In the genomic region with DNA sequence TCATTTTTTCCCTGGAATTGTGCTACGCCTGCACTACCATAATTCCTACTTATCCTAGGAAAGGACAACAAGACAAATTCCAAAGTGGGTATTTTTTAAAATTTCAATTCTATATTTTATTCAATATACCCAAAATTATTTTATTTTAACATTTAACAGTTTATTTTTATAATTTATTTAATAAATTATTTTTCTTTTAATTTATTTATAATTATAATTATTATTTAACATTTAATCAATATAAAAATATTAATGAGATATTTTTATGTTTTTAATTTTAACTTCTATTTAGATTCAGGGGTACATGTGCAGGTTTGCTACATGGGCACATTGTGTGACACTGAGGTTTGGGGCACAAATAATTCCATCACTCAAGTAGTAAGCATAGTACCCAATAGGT, we compare ENCODE assay signal across 16 cellular contexts.
"Had no signal": no experiment of that assay in that cellular context is flagged by ENCODE, and none has a peak within 500 bp of the region (broad histone marks: within the 10 kb centered on the region; RNA-seq: fewer than 3 reads in every experiment).

No MANE protein-coding gene starts in this region.

- H3K4me2 ChIP-seq: SK-N-SH had no signal

- H3K36me3 ChIP-seq: MG63 had no signal

- FAIRE-seq: HepG2 had no signal

- H3K27me3 ChIP-seq: MG63 had no signal

- H3K9me3 ChIP-seq: MG63 had no signal

- H3K9me2 ChIP-seq: SK-N-SH had no signal

- H3K27ac ChIP-seq: RWPE1 had no signal

- DNase-seq: IMR-90, Karpas-422, KG1, MG63, NCI-H1105 treated with DMSO at 0.1 percent for 48 hours, NCI-H1417 treated with DMSO at 0.1 percent for 48 hours, NCI-H146, NCI-H1694 treated with DMSO at 0.1 percent for 48 hours, NCI-H1930, NCI-H2081, NCI-H2107, NCI-H2227 treated with DMSO at 0.1 percent for 48 hours, NCI-H524 treated with DMSO at 0.1 percent for 48 hours, SK-N-SH had no signal

- H3K9ac ChIP-seq: SK-N-SH had no signal

- H3K4me3 ChIP-seq: MG63 had no signal
